26 cellular contexts compared by ENCODE assay signal in genomic region chr4:109390369-109390768, GRCh38. TPM values are rescaled to one million over a fixed set of nuclear protein-coding genes. Genes with fewer than 3 reads are reported as not detected.
DNase-seq lines count a peak whose midpoint lies in the region; ATAC-seq, FAIRE-seq and TF ChIP-seq lines count a peak whose summit lies in the region.
"Had no signal": no experiment of that assay in that cellular context is flagged by ENCODE, and none has a peak within 500 bp of the region (broad histone marks: within the 10 kb centered on the region; RNA-seq: fewer than 3 reads in every experiment).

No MANE protein-coding gene starts in this region.

- in situ Hi-C loops in mammary epithelial cell (cut with MboI; ENCODE audit: low sequenced_read_pairs in 2 of 2) = no loop called here
- in situ Hi-C loops in HepG2 (cut with HindIII; ENCODE audit: extremely low pct_ligation_motif_present, low pct_unique_long_range_greater_than_20kb) = no loop called here

- POLR2A ChIA-PET in HepG2 (lab: Yijun Ruan, JAX) = no interaction called here

- H3K9me3 ChIP-seq in OCI-LY3 (ENCODE audit: insufficient read depth, low read length) (no peaks in the 10 kb centered on the region), lower lobe of right lung (no peaks in the 10 kb centered on the region), mammary epithelial cell (replicated peaks; ENCODE audit: insufficient read depth, low read length) (no peaks in the 10 kb centered on the region), HepG2 (ENCODE audit: low read length) (no peaks in the 10 kb centered on the region)
- H3K9me3 ChIP-seq: HAP-1, heart right ventricle, sigmoid colon, suprapubic skin, uterus had no signal

- H2AFZ ChIP-seq in OCI-LY3 (ENCODE audit: low read depth, low read length) (no peak overlapping the region), mammary epithelial cell (ENCODE audit: low read depth, low read length) (no peak overlapping the region), HepG2 (ENCODE audit: low read length) (no peak overlapping the region)

- ATAC-seq in GM18519 (IDR thresholded peaks at IDR 0.05; ENCODE audit: low FRiP score, unreplicated experiment) (peak; percentile 46), GM21390 (IDR thresholded peaks at IDR 0.05; ENCODE audit: unreplicated experiment) (peak; percentile 48), HG02885 (IDR thresholded peaks at IDR 0.05; ENCODE audit: poor library complexity, unreplicated experiment) (peak; percentile 47), lower lobe of right lung (no peak), HepG2 (no peak), HG03439 (IDR thresholded peaks at IDR 0.05; ENCODE audit: unreplicated experiment) (no peak)
- ATAC-seq: left lobe of liver had no signal

- TF ChIP-seq EP300 in HepG2 (IDR thresholded peaks at IDR 0.05; ENCODE audit: low read depth in 2 of 2, low read length in 2 of 2) = no peak
- no peak for TF ChIP-seq EP300 in HepG2 (CRISPR knock-in tag; IDR thresholded peaks at IDR 0.05; ENCODE audit: borderline replicate concordance)

- CTCF ChIA-PET in mammary epithelial cell (lab: Charles Lee; ENCODE audit: low non-redundant PET) (no interaction called here), HepG2 (lab: Yijun Ruan, JAX; ENCODE audit: low intra/inter-chr PET ratio, low total read pairs) (no interaction called here)

- H3K27ac ChIP-seq in OCI-LY3 (ENCODE audit: low read length) (no peak overlapping the region), lower lobe of right lung (no peak overlapping the region), mammary epithelial cell (ENCODE audit: insufficient read depth, low read depth, low read length) (no peak overlapping the region), HepG2 (ENCODE audit: extremely low read length, insufficient read depth, low read length) (no peak overlapping the region)
- H3K27ac ChIP-seq: BLaER1 treated with 17β-estradiol and CSF1 and Interleukin-3, amounts not matched to agents 10 nM and 100 nM; heart right ventricle; sigmoid colon; SK-N-MC; suprapubic skin; uterus had no signal

- dilution Hi-C loops in mammary epithelial cell (cut with HindIII; ENCODE audit: low sequenced_read_pairs) = no loop called here

- no peak for TF ChIP-seq RAD21 in HepG2 (CRISPR knock-in tag; IDR thresholded peaks at IDR 0.05)

- no peaks in the 10 kb centered on the region for H4K20me1 ChIP-seq in OCI-LY3 (ENCODE audit: insufficient read depth, low read length)
- no peaks in the 10 kb centered on the region for H4K20me1 ChIP-seq in mammary epithelial cell (ENCODE audit: insufficient read depth, low read length)
- no peaks in the 10 kb centered on the region for H4K20me1 ChIP-seq in HepG2 (ENCODE audit: insufficient read depth, low read length)
- H4K20me1 ChIP-seq: BLaER1 treated with 17β-estradiol and CSF1 and Interleukin-3, amounts not matched to agents 10 nM and 100 nM had no signal

- TF ChIP-seq POLR2A in HepG2 (IDR thresholded peaks at IDR 0.05; ENCODE audit: insufficient read depth in 1 of 2, low read depth in 2 of 2, low read length in 2 of 2) = no peak

- intact Hi-C loops in lower lobe of right lung (cut with DNase I) = no loop called here
- intact Hi-C loops in mammary epithelial cell (cut with micrococcal nuclease) = no loop called here
- intact Hi-C loops in HepG2 (cut with micrococcal nuclease; ENCODE audit: unreplicated experiment) = no loop called here

- H3K4me3 ChIP-seq in OCI-LY3 (ENCODE audit: low read length) (no peak overlapping the region), lower lobe of right lung (no peak overlapping the region), mammary epithelial cell (replicated peaks in 1 of 3; ENCODE audit: insufficient read depth in 1 of 3, low read depth in 2 of 3, low read length in 3 of 3) (no peak overlapping the region), HepG2 (replicated peaks in 1 of 3; ENCODE audit: insufficient read depth in 1 of 3, low read depth in 2 of 3, low read length in 3 of 3) (no peak overlapping the region)
- H3K4me3 ChIP-seq: BLaER1 treated with 17β-estradiol and CSF1 and Interleukin-3, amounts not matched to agents 10 nM and 100 nM; HAP-1; heart right ventricle; sigmoid colon; SK-N-MC; suprapubic skin; uterus had no signal

- H3K4me1 ChIP-seq in OCI-LY3 (ENCODE audit: low read length) (peaks cover 21% of the 10 kb centered on the region), lower lobe of right lung (no peaks in the 10 kb centered on the region), mammary epithelial cell (ENCODE audit: insufficient read depth, low read length) (no peaks in the 10 kb centered on the region), HepG2 (ENCODE audit: insufficient read depth, low read length) (no peaks in the 10 kb centered on the region)
- H3K4me1 ChIP-seq: BLaER1 treated with 17β-estradiol and CSF1 and Interleukin-3, amounts not matched to agents 10 nM and 100 nM; HAP-1; sigmoid colon; suprapubic skin; uterus had no signal

- H3K79me2 ChIP-seq in OCI-LY3 (ENCODE audit: low read length) = no peaks in the 10 kb centered on the region
- no peaks in the 10 kb centered on the region for H3K79me2 ChIP-seq in mammary epithelial cell (ENCODE audit: insufficient read depth, low read length)
- H3K79me2 ChIP-seq in HepG2 (ENCODE audit: insufficient read depth, low read length) = no peaks in the 10 kb centered on the region

- H3K9ac ChIP-seq in OCI-LY3 (ENCODE audit: low read length) (no peak overlapping the region), mammary epithelial cell (ENCODE audit: insufficient read depth, low read length) (no peak overlapping the region), HepG2 (ENCODE audit: insufficient read depth, low read depth, low read length) (no peak overlapping the region)
- H3K9ac ChIP-seq: BLaER1 treated with 17β-estradiol and CSF1 and Interleukin-3, amounts not matched to agents 10 nM and 100 nM had no signal

- DNase-seq in lower lobe of right lung (no peak), mammary epithelial cell (no peak), HepG2 (ENCODE audit: low spot score) (no peak)
- DNase-seq: activated B cell treated with CpG ODN at 0.5 μM for 24 hours; activated CD4-positive, alpha-beta memory T cell treated with anti-CD3 and anti-CD28 coated beads, Interleukin-2, amount 10 ng/mL, durations not matched to agents 7 days and 5 days; activated naive CD4-positive, alpha-beta T cell treated with anti-CD3 and anti-CD28 coated beads for 36 hours; activated T-cell treated with anti-CD3 and anti-CD28 coated beads for 4 hours; dermis blood vessel endothelial cell; EL; heart right ventricle; NCI-H1092; NCI-H2029 treated with DMSO at 0.1 percent for 48 hours; NCI-H446 treated with DMSO at 0.1 percent for 48 hours; nephron progenitor cell; sigmoid colon; uterus had no signal

- BruUV-seq in mammary epithelial cell (replicated peaks; lab: Mats Ljungman, UMichigan) (no TSS peak), HepG2 (replicated peaks; lab: Mats Ljungman, UMichigan) (no TSS peak)

- no peak for FAIRE-seq in HepG2 (lab: Jason Lieb, UNC)

- TF ChIP-seq CTCF in OCI-LY3 (IDR thresholded peaks at IDR 0.05; ENCODE audit: low read depth, low read length) (no peak), lower lobe of right lung (IDR thresholded peaks at IDR 0.05) (no peak), mammary epithelial cell (conservative IDR thresholded peaks at IDR 0.05 in 1 of 2, IDR thresholded peaks at IDR 0.05 in 1 of 2; ENCODE audit: extremely low read depth in 1 of 2, insufficient read depth in 1 of 2, low read depth in 1 of 2, low read length in 2 of 2) (no peak), HepG2 (CRISPR knock-in tag; IDR thresholded peaks at IDR 0.05) (no peak)

- H3K27me3 ChIP-seq in OCI-LY3 (ENCODE audit: low read depth, low read length) = no peaks in the 10 kb centered on the region
- H3K27me3 ChIP-seq in lower lobe of right lung (ENCODE audit: low read depth) = no peaks in the 10 kb centered on the region
- H3K27me3 ChIP-seq in mammary epithelial cell (ENCODE audit: insufficient read depth, low read length) = no peaks in the 10 kb centered on the region
- 0 out of 5 replicates have a peak, but pooled peaks cover 0 to 1% of the 10 kb centered on the region in 2 experiments for H3K27me3 ChIP-seq in HepG2 (ENCODE audit: control insufficient read depth in 1 of 2, insufficient read depth in 2 of 2, low read length in 2 of 2)
- H3K27me3 ChIP-seq: BLaER1 treated with 17β-estradiol and CSF1 and Interleukin-3, amounts not matched to agents 10 nM and 100 nM; heart right ventricle; sigmoid colon; suprapubic skin; uterus had no signal

- H3K4me2 ChIP-seq in OCI-LY3 (ENCODE audit: low read length) = peak overlapping the region; percentile 58
- no peak overlapping the region for H3K4me2 ChIP-seq in mammary epithelial cell (ENCODE audit: insufficient read depth, low read depth, low read length)
- H3K4me2 ChIP-seq in HepG2 (ENCODE audit: low read depth, low read length) = no peak overlapping the region
- H3K4me2 ChIP-seq: BLaER1 treated with 17β-estradiol and CSF1 and Interleukin-3, amounts not matched to agents 10 nM and 100 nM had no signal

- H3K36me3 ChIP-seq in OCI-LY3 (replicated peaks; ENCODE audit: low read depth, low read length) (no peaks in the 10 kb centered on the region), lower lobe of right lung (no peaks in the 10 kb centered on the region), mammary epithelial cell (ENCODE audit: insufficient read depth, low read length) (no peaks in the 10 kb centered on the region), HepG2 (replicated peaks in 1 of 2; ENCODE audit: control insufficient read depth in 1 of 2, insufficient read depth in 2 of 2, low read length in 2 of 2) (no peaks in the 10 kb centered on the region)
- H3K36me3 ChIP-seq: BLaER1 treated with 17β-estradiol and CSF1 and Interleukin-3, amounts not matched to agents 10 nM and 100 nM; HAP-1; heart right ventricle; sigmoid colon; suprapubic skin; uterus had no signal

RNA-seq across cellular contexts. Expression of gene SEC24B, which starts 43.2 kb away (rescaled TPM):
- total RNA-seq in lower lobe of right lung = 35.0 TPM
- 10 to 100 TPM; 22.0 to 34.7 TPM for total RNA-seq in mammary epithelial cell
- 44.8 TPM for polyA plus RNA-seq in mammary epithelial cell
- polyA minus RNA-seq in mammary epithelial cell = 63.1 TPM
- total RNA-seq in HepG2 (2016; rRNA removed; fragmentation: Illumina TruSeq; extraction: Trizol) = 14.6 and 22.9 TPM in 2 replicates
- total RNA-seq in HepG2 (2016; cell fraction: cytosol; rRNA removed; fragmentation: Illumina TruSeq; extraction: Trizol; ENCODE audit: low read depth) = 9.1 and 10.1 TPM in 2 replicates
- total RNA-seq in HepG2 (2016; cell fraction: insoluble cytoplasmic fraction; rRNA removed; fragmentation: Illumina TruSeq; extraction: Trizol) = 13.8 and 22.8 TPM in 2 replicates
- total RNA-seq in HepG2 (2016; cell fraction: membrane; rRNA removed; fragmentation: Illumina TruSeq; extraction: Trizol) = 12.7 and 14.4 TPM in 2 replicates
- 15.7 and 16.5 TPM in 2 replicates for total RNA-seq in HepG2 (2016; cell fraction: nucleus; rRNA removed; fragmentation: Illumina TruSeq; extraction: Trizol)
- 27.3 and 39.0 TPM in 2 replicates for polyA plus RNA-seq in HepG2 (2011; rRNA removed)
- polyA plus RNA-seq in HepG2 (2011; cell fraction: cytosol; rRNA removed) = 26.2 and 30.5 TPM in 2 replicates
- polyA plus RNA-seq in HepG2 (2011; cell fraction: nucleus; rRNA removed) = 25.8 and 26.5 TPM in 2 replicates
- 15.7 and 16.1 TPM in 2 replicates for polyA plus RNA-seq in HepG2 (2012)
- 0.83 and 0.85 TPM in 2 replicates for polyA plus RNA-seq in HepG2 (2016; cell fraction: cytosol; fragmentation: Illumina TruSeq; extraction: Trizol; ENCODE audit: low read depth)
- 21.3 and 22.5 TPM in 2 replicates for polyA plus RNA-seq in HepG2 (2016; cell fraction: insoluble cytoplasmic fraction; fragmentation: Illumina TruSeq; extraction: Trizol; ENCODE audit: low read depth)
- polyA plus RNA-seq in HepG2 (2016; cell fraction: membrane; fragmentation: Illumina TruSeq; extraction: Trizol; ENCODE audit: low read depth) = 2.5 and 3.3 TPM in 2 replicates
- polyA plus RNA-seq in HepG2 (2016; cell fraction: nucleus; fragmentation: Illumina TruSeq; extraction: Trizol; ENCODE audit: insufficient read depth, low read depth) = 17.4 and 18.8 TPM in 2 replicates
- 68.8 and 119 TPM in 2 replicates for polyA minus RNA-seq in HepG2 (2011; rRNA and poly(A)+ RNA removed; ENCODE audit: low replicate concordance)
- 35.5 TPM in 2 replicates for polyA minus RNA-seq in HepG2 (2011; cell fraction: cytosol; rRNA and poly(A)+ RNA removed)
- polyA minus RNA-seq in HepG2 (2011; cell fraction: nucleus; rRNA and poly(A)+ RNA removed) = 57.9 and 71.6 TPM in 2 replicates

Comparison
In these comparisons a context has a peak if more than half of its experiments do, and no peak if none do; other contexts are left out.
1. ATAC-seq: peak in GM18519 (single experiment), GM21390 (single experiment) and HG02885 (single experiment); none in lower lobe of right lung (0 of 2), HepG2 (single experiment) and HG03439 (single experiment).